10 cellular contexts compared by ENCODE assay signal in genomic region chr12:51953925-51954324, GRCh38. TPM values are rescaled to one million over a fixed set of nuclear protein-coding genes. Genes with fewer than 3 reads are reported as not detected.
DNase-seq lines count a peak whose midpoint lies in the region; ATAC-seq and TF ChIP-seq lines count a peak whose summit lies in the region.
"Had no signal": no experiment of that assay in that cellular context is flagged by ENCODE, and none has a peak within 500 bp of the region (broad histone marks: within the 10 kb centered on the region; RNA-seq: fewer than 3 reads in every experiment).

No MANE protein-coding gene starts in this region.

- H3K4me1 ChIP-seq in liver (ENCODE audit: control insufficient read depth in 4 of 4, insufficient read depth in 4 of 4, low read length in 3 of 4), result peaks cover 4 to 48% (median 34%) of the 10 kb centered on the region in 4 donors

- peaks cover 6% of the 10 kb centered on the region for H3K27me3 Mint-ChIP-seq in activated naive CD8-positive, alpha-beta T cell treated with anti-CD3 and anti-CD28 coated beads, Interleukin-2, amount 50 U/mL, for 24 hours
- H3K27me3 Mint-ChIP-seq in stimulated activated naive CD8-positive, alpha-beta T cell treated with anti-CD3 and anti-CD28 coated beads, Interleukin-15, amount 100 ng/mL, for 72 hours, result peaks cover 10% of the 10 kb centered on the region

- TF ChIP-seq RAD21 in liver (IDR thresholded peaks at IDR 0.05), result no peak

- H3K4me1 Mint-ChIP-seq in activated naive CD8-positive, alpha-beta T cell treated with anti-CD3 and anti-CD28 coated beads, Interleukin-2, amount 50 U/mL, for 24 hours, result peaks cover 42% of the 10 kb centered on the region
- peaks cover 44% of the 10 kb centered on the region for H3K4me1 Mint-ChIP-seq in stimulated activated naive CD8-positive, alpha-beta T cell treated with anti-CD3 and anti-CD28 coated beads, Interleukin-15, amount 100 ng/mL, for 72 hours

- ATAC-seq in activated naive CD8-positive, alpha-beta T cell treated with anti-CD3 and anti-CD28 coated beads, Interleukin-2, amount 50 U/mL, for 24 hours, result no peak
- ATAC-seq in stimulated activated naive CD8-positive, alpha-beta T cell treated with anti-CD3 and anti-CD28 coated beads, Interleukin-15, amount 100 ng/mL, for 72 hours, result no peak
- ATAC-seq in HG02852 (IDR thresholded peaks at IDR 0.05; ENCODE audit: unreplicated experiment), result no peak
- ATAC-seq: stimulated activated naive B cell treated with anti-CD40 and anti-IgM and Interleukin-4, amounts not matched to agents 10 μg/mL and 1 μg/mL and 100 μg/mL, for 72 hours had no signal

- no peaks in the 10 kb centered on the region for H3K27me3 ChIP-seq in liver (ENCODE audit: control insufficient read depth in 4 of 4, insufficient read depth in 4 of 4, low read length in 3 of 4)

- 20% methylated on average over 4 of the region's 4 CpGs for WGBS in liver

- H3K9ac ChIP-seq in liver (ENCODE audit: low read depth in 1 of 2, low read length in 2 of 2), result peak overlapping the region; percentile 51 to 58

- no peaks in the 10 kb centered on the region for H3K36me3 Mint-ChIP-seq in activated naive CD8-positive, alpha-beta T cell treated with anti-CD3 and anti-CD28 coated beads, Interleukin-2, amount 50 U/mL, for 24 hours (ENCODE audit: low read depth)
- H3K36me3 Mint-ChIP-seq: stimulated activated naive B cell treated with anti-CD40 and anti-IgM and Interleukin-4, amounts not matched to agents 10 μg/mL and 1 μg/mL and 100 μg/mL, for 72 hours had no signal

- DNase-seq in DMS 273 (lab: John Stamatoyannopoulos, UW; ENCODE audit: unreplicated experiment), result peak; percentile 11
- no peak for DNase-seq in DMS 273 treated with DMSO at 0.1 percent for 48 hours (lab: John Stamatoyannopoulos, UW)
- DNase-seq in activated naive CD8-positive, alpha-beta T cell treated with anti-CD3 and anti-CD28 coated beads, Interleukin-2, amount 50 U/mL, for 24 hours, result no peak
- no peak for DNase-seq in stimulated activated naive CD8-positive, alpha-beta T cell treated with anti-CD3 and anti-CD28 coated beads, Interleukin-15, amount 100 ng/mL, for 72 hours
- no peak for DNase-seq in GM10266 (ENCODE audit: extremely low spot score)
- no peak for DNase-seq in activated CD4-positive, CD25-positive, alpha-beta regulatory T cell treated with anti-CD3 and anti-CD28 coated beads, Interleukin-2, amount 50 U/mL, for 72 hours
- DNase-seq: activated naive CD8-positive, alpha-beta T cell treated with anti-CD3 and anti-CD28 coated beads, Interleukin-2, amount 10 ng/mL, durations not matched to agents 7 days and 5 days; stimulated activated naive B cell treated with anti-CD40 and anti-IgM and Interleukin-4, amounts not matched to agents 10 μg/mL and 1 μg/mL and 100 μg/mL, for 72 hours had no signal

- H3K4me3 ChIP-seq in liver (ENCODE audit: low read depth in 1 of 3, low read length in 3 of 3), result peak overlapping the region; percentile 11 to 95 (median 31)

- H3K9me3 ChIP-seq in liver (ENCODE audit: control insufficient read depth in 4 of 4, low read length in 3 of 4), result no peaks in the 10 kb centered on the region

- H3K4me3 Mint-ChIP-seq in activated naive CD8-positive, alpha-beta T cell treated with anti-CD3 and anti-CD28 coated beads, Interleukin-2, amount 50 U/mL, for 24 hours, result peak overlapping the region; percentile 77
- peak overlapping the region; percentile 49 to 78 for H3K4me3 Mint-ChIP-seq in stimulated activated naive CD8-positive, alpha-beta T cell treated with anti-CD3 and anti-CD28 coated beads, Interleukin-15, amount 100 ng/mL, for 72 hours

- H3K27ac Mint-ChIP-seq in activated naive CD8-positive, alpha-beta T cell treated with anti-CD3 and anti-CD28 coated beads, Interleukin-2, amount 50 U/mL, for 24 hours, result no peak overlapping the region
- H3K27ac Mint-ChIP-seq in stimulated activated naive CD8-positive, alpha-beta T cell treated with anti-CD3 and anti-CD28 coated beads, Interleukin-15, amount 100 ng/mL, for 72 hours, result no peak overlapping the region
- H3K27ac Mint-ChIP-seq: activated naive CD8-positive, alpha-beta T cell treated with anti-CD3 and anti-CD28 coated beads, Interleukin-2, amount 10 ng/mL, durations not matched to agents 7 days and 5 days; stimulated activated naive B cell treated with anti-CD40 and anti-IgM and Interleukin-4, amounts not matched to agents 10 μg/mL and 1 μg/mL and 100 μg/mL, for 72 hours had no signal

- no peaks in the 10 kb centered on the region for H3K36me3 ChIP-seq in liver (ENCODE audit: control insufficient read depth in 4 of 4, insufficient read depth in 3 of 4, low read depth in 1 of 4, low read length in 3 of 4)

- H3K27ac ChIP-seq in liver (ENCODE audit: low read depth in 1 of 2, low read length in 2 of 2), result peak overlapping the region; percentile 67 to 71

- H3K9me3 Mint-ChIP-seq in activated naive CD8-positive, alpha-beta T cell treated with anti-CD3 and anti-CD28 coated beads, Interleukin-2, amount 50 U/mL, for 24 hours, result no peaks in the 10 kb centered on the region
- H3K9me3 Mint-ChIP-seq in stimulated activated naive CD8-positive, alpha-beta T cell treated with anti-CD3 and anti-CD28 coated beads, Interleukin-15, amount 100 ng/mL, for 72 hours, result no peaks in the 10 kb centered on the region
- H3K9me3 Mint-ChIP-seq: activated naive CD8-positive, alpha-beta T cell treated with anti-CD3 and anti-CD28 coated beads, Interleukin-2, amount 10 ng/mL, durations not matched to agents 7 days and 5 days; stimulated activated naive B cell treated with anti-CD40 and anti-IgM and Interleukin-4, amounts not matched to agents 10 μg/mL and 1 μg/mL and 100 μg/mL, for 72 hours had no signal

- TF ChIP-seq CTCF in liver (IDR thresholded peaks at IDR 0.05; ENCODE audit: low read depth, low read length, missing input control) (no peak), GM10266 (IDR thresholded peaks at IDR 0.05; ENCODE audit: control insufficient read depth, insufficient read depth, low read depth, missing control alignments) (no peak)

TF ChIP-seq in liver, 16 proteins besides CTCF, POLR2A, EP300 and RAD21:
- TF ChIP-seq EGR1 (IDR thresholded peaks at IDR 0.05; ENCODE audit: low read depth in 2 of 2) (no peak), NR2F2 (IDR thresholded peaks at IDR 0.05) (no peak), HNF4A (conservative IDR thresholded peaks at IDR 0.05) (no peak)
TF ChIP-seq in liver: peak in this region for 0.

RNA-seq across cellular contexts. Expression of gene ACVR1B, which starts 2.4 kb away (rescaled TPM):
- total RNA-seq in liver, result 10 to 100 TPM in 1 of 2 donors, 1 to 10 TPM in 1; 7.4 to 21.9 TPM
- polyA plus RNA-seq in liver, result 10 to 100 TPM in 1 of 2 donors, 1 to 10 TPM in 1; 4.0 to 16.5 TPM

RNA-seq across cellular contexts. Expression of gene ACVRL1, which starts 46.6 kb away (rescaled TPM):
- 1 to 10 TPM; 7.5 to 7.9 TPM for total RNA-seq in liver
- 1 to 10 TPM; 3.1 to 4.7 TPM for polyA plus RNA-seq in liver
- total RNA-seq: activated naive CD8-positive, alpha-beta T cell treated with anti-CD3 and anti-CD28 coated beads, Interleukin-2, amount 10 ng/mL, durations not matched to agents 7 days and 5 days had no signal

RNA-seq across cellular contexts. Expression of gene TAMALIN, which starts 52.8 kb away (rescaled TPM):
- 1 to 10 TPM; 1.9 to 9.9 TPM for total RNA-seq in liver
- polyA plus RNA-seq in liver, result 1 to 10 TPM; 1.1 to 3.1 TPM
